ENCODE assay signal across 13 cellular contexts in the genomic region with DNA sequence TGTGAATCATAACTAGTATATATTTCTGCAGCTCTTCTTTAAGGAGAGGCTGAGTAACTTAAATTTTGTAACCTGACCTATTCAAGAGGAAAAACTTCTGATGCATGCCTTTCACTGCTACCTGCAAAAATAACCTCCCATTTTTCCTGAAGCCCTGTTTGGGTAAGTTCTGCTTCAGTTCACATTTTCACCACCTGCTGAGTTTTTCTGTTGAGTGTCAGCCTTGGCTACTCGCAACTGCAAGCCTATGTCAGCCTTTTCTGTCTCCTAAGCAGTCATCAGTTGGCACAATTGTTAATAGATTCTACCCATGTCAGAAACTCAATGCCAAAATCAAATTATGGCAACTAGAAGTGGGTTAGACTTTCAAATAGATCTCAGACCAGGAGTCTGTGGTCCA. TPM values are rescaled to one million over a fixed set of nuclear protein-coding genes. Genes with fewer than 3 reads are reported as not detected.
DNase-seq lines count a peak whose midpoint lies in the region; TF ChIP-seq lines count a peak whose summit lies in the region.
"Had no signal": no experiment of that assay in that cellular context is flagged by ENCODE, and none has a peak within 500 bp of the region (broad histone marks: within the 10 kb centered on the region; RNA-seq: fewer than 3 reads in every experiment).

No MANE protein-coding gene starts in this region.

- no peak overlapping the region for H3K4me3 ChIP-seq in epithelial cell of proximal tubule (ENCODE audit: low read depth, low read length)
- H3K4me3 ChIP-seq: SJCRH30 had no signal

- H3K9me3 Mint-ChIP-seq in activated naive CD4-positive, alpha-beta T cell treated with anti-CD3 and anti-CD28 coated beads, Interleukin-2, amount 50 U/mL, for 24 hours: no peaks in the 10 kb centered on the region
- no peaks in the 10 kb centered on the region for H3K9me3 Mint-ChIP-seq in type B pancreatic cell
- no peaks in the 10 kb centered on the region for H3K9me3 Mint-ChIP-seq in progenitor cell of endocrine pancreas (ENCODE audit: low read depth)

- peak overlapping the region; percentile 78 for H3K4me3 Mint-ChIP-seq in activated naive CD4-positive, alpha-beta T cell treated with anti-CD3 and anti-CD28 coated beads, Interleukin-2, amount 50 U/mL, for 24 hours
- H3K4me3 Mint-ChIP-seq in type B pancreatic cell: peak overlapping the region; percentile 28
- no peak overlapping the region for H3K4me3 Mint-ChIP-seq in progenitor cell of endocrine pancreas (ENCODE audit: low read depth)

- TF ChIP-seq CTCF in epithelial cell of proximal tubule (conservative IDR thresholded peaks at IDR 0.05; ENCODE audit: low read depth, low read length) (no peak), type B pancreatic cell (conservative IDR thresholded peaks at IDR 0.05) (no peak), progenitor cell of endocrine pancreas (IDR thresholded peaks at IDR 0.05; ENCODE audit: unreplicated experiment) (no peak)

- H3K27ac Mint-ChIP-seq in activated naive CD4-positive, alpha-beta T cell treated with anti-CD3 and anti-CD28 coated beads, Interleukin-2, amount 50 U/mL, for 24 hours: peak overlapping the region; percentile 96
- no peak overlapping the region for H3K27ac Mint-ChIP-seq in type B pancreatic cell
- no peak overlapping the region for H3K27ac Mint-ChIP-seq in progenitor cell of endocrine pancreas

- H3K4me1 Mint-ChIP-seq in activated naive CD4-positive, alpha-beta T cell treated with anti-CD3 and anti-CD28 coated beads, Interleukin-2, amount 50 U/mL, for 24 hours: peaks cover 97% of the 10 kb centered on the region
- H3K4me1 Mint-ChIP-seq in type B pancreatic cell (ENCODE audit: unreplicated experiment) (peaks cover 32% of the 10 kb centered on the region), progenitor cell of endocrine pancreas (ENCODE audit: low read depth) (peaks cover 15% of the 10 kb centered on the region)

- H3K36me3 Mint-ChIP-seq in activated naive CD4-positive, alpha-beta T cell treated with anti-CD3 and anti-CD28 coated beads, Interleukin-2, amount 50 U/mL, for 24 hours: peaks cover 21% of the 10 kb centered on the region
- H3K36me3 Mint-ChIP-seq in type B pancreatic cell (no peaks in the 10 kb centered on the region), progenitor cell of endocrine pancreas (ENCODE audit: insufficient read depth) (no peaks in the 10 kb centered on the region)

- no peak for DNase-seq in activated naive CD4-positive, alpha-beta T cell (lab: John Stamatoyannopoulos, UW)
- DNase-seq in NCI-H345 treated with DMSO at 0.1 percent for 48 hours (lab: John Stamatoyannopoulos, UW; ENCODE audit: unreplicated experiment): peak; percentile 5
- DNase-seq in epithelial cell of proximal tubule (ENCODE audit: low read depth): peak; percentile 75
- no peak for DNase-seq in type B pancreatic cell (ENCODE audit: extremely low spot score, unreplicated experiment)
- no peak for DNase-seq in progenitor cell of endocrine pancreas (ENCODE audit: low spot score, unreplicated experiment)
- DNase-seq in CD1c-positive myeloid dendritic cell (ENCODE audit: extremely low spot score): no peak
- no peak for DNase-seq in Ammon's horn (ENCODE audit: low spot score)
- DNase-seq: activated CD4-positive, CD25-positive, alpha-beta regulatory T cell; activated gamma-delta T cell treated with Interleukin-2 at 50 U/mL for 16 hours; hippocampal formation; NCI-H510A; SJCRH30 had no signal

- no peaks in the 10 kb centered on the region for H3K27me3 Mint-ChIP-seq in activated naive CD4-positive, alpha-beta T cell treated with anti-CD3 and anti-CD28 coated beads, Interleukin-2, amount 50 U/mL, for 24 hours
- no peaks in the 10 kb centered on the region for H3K27me3 Mint-ChIP-seq in type B pancreatic cell
- no peaks in the 10 kb centered on the region for H3K27me3 Mint-ChIP-seq in progenitor cell of endocrine pancreas

RNA-seq across cellular contexts. Expression of a gene that starts 8.2 kb away (rescaled TPM):
- total RNA-seq in epithelial cell of proximal tubule (60.9 and 84.9 TPM in 2 replicates), type B pancreatic cell (ENCODE audit: low replicate concordance) (11.8 and 17.3 TPM in 2 replicates), progenitor cell of endocrine pancreas (8.0 and 9.3 TPM in 2 replicates)

Comparison
In these comparisons a context has a peak if more than half of its experiments do, and no peak if none do; other contexts are left out.
1. DNase-seq: peak in NCI-H345 treated with DMSO at 0.1 percent for 48 hours (single experiment) and epithelial cell of proximal tubule (single experiment); none in activated naive CD4-positive, alpha-beta T cell (0 of 4), type B pancreatic cell (single experiment), progenitor cell of endocrine pancreas (single experiment), CD1c-positive myeloid dendritic cell (single experiment) and Ammon's horn (single experiment).